ENCODE assay signal across 13 cellular contexts in the genomic region with DNA sequence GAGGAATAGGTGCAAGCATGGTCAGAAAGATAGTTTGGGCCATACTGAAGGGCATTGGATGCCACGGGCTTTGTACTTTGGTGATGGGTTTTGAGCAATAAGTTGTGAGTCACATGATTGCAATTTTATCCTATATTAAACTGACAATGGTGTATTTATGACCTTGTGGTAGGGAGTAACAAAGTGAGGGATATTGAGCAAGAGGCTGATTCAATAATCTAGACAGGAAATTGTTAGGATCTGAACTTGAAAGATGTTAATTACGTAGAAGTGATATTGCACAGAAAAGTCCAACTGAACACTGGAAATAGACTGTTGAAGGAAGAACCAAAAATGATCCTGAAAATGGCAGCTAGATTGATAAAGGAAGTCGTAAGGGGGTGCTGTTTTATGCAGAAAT. TPM values are rescaled to one million over a fixed set of nuclear protein-coding genes. Genes with fewer than 3 reads are reported as not detected.
DNase-seq lines count a peak whose midpoint lies in the region; ATAC-seq and TF ChIP-seq lines count a peak whose summit lies in the region.
"Had no signal": no experiment of that assay in that cellular context is flagged by ENCODE, and none has a peak within 500 bp of the region (broad histone marks: within the 10 kb centered on the region; RNA-seq: fewer than 3 reads in every experiment).

No MANE protein-coding gene starts in this region.

- H3K4me1 Mint-ChIP-seq in activated CD4-positive, alpha-beta memory T cell treated with anti-CD3 and anti-CD28 coated beads, Interleukin-2, amount 10 ng/mL, durations not matched to agents 7 days and 5 days, result no peaks in the 10 kb centered on the region
- H3K4me1 Mint-ChIP-seq: stimulated activated naive CD8-positive, alpha-beta T cell treated with anti-CD3 and anti-CD28 coated beads, Interleukin-15, amount 100 ng/mL, for 72 hours had no signal

- no peak overlapping the region for H2AFZ ChIP-seq in mesenchymal stem cell (ENCODE audit: low read depth, low read length)
- H2AFZ ChIP-seq in neuronal stem cell (ENCODE audit: low read length), result no peak overlapping the region

- H2BK12ac ChIP-seq in mesenchymal stem cell (ENCODE audit: low read length in 2 of 2), result no peak overlapping the region
- H2BK12ac ChIP-seq in neuronal stem cell (ENCODE audit: low read length), result no peak overlapping the region

- H2BK15ac ChIP-seq in mesenchymal stem cell (ENCODE audit: low read depth, poor library complexity, severe bottlenecking) (no peak overlapping the region), neuronal stem cell (ENCODE audit: low read length) (no peak overlapping the region)

- H3K4ac ChIP-seq in mesenchymal stem cell (ENCODE audit: low read depth in 1 of 2, low read length in 2 of 2) (no peak overlapping the region), neuronal stem cell (ENCODE audit: low read length) (no peak overlapping the region)

- CTCF ChIA-PET in activated CD4-positive, alpha-beta memory T cell treated with anti-CD3 and anti-CD28 coated beads, Interleukin-2, amount 10 ng/mL, durations not matched to agents 7 days and 5 days (lab: Charles Lee), result no interaction called here

- no peak overlapping the region for H3K27ac Mint-ChIP-seq in activated CD4-positive, alpha-beta memory T cell treated with anti-CD3 and anti-CD28 coated beads, Interleukin-2, amount 10 ng/mL, durations not matched to agents 7 days and 5 days
- H3K27ac Mint-ChIP-seq: activated naive CD8-positive, alpha-beta T cell; stimulated activated naive CD8-positive, alpha-beta T cell treated with anti-CD3 and anti-CD28 coated beads, Interleukin-15, amount 100 ng/mL, for 72 hours had no signal

- H3K4me3 ChIP-seq in NB4 (ENCODE audit: low read depth, low read length) (no peak overlapping the region), astrocyte of the spinal cord (ENCODE audit: low read depth, low read length) (no peak overlapping the region), mesenchymal stem cell (ENCODE audit: insufficient read depth in 1 of 2, low read depth in 1 of 2, low read length in 2 of 2) (no peak overlapping the region), neuronal stem cell (ENCODE audit: low read length in 2 of 2) (no peak overlapping the region)
- H3K4me3 ChIP-seq: GM12878 had no signal

- H3K4me3 Mint-ChIP-seq in activated CD4-positive, alpha-beta memory T cell treated with anti-CD3 and anti-CD28 coated beads, Interleukin-2, amount 10 ng/mL, durations not matched to agents 7 days and 5 days, result no peak overlapping the region
- H3K4me3 Mint-ChIP-seq: activated naive CD8-positive, alpha-beta T cell; stimulated activated naive CD8-positive, alpha-beta T cell treated with anti-CD3 and anti-CD28 coated beads, Interleukin-15, amount 100 ng/mL, for 72 hours had no signal

- H2AK5ac ChIP-seq in mesenchymal stem cell (ENCODE audit: low read length, severe bottlenecking) (no peak overlapping the region), neuronal stem cell (ENCODE audit: low read depth, low read length) (no peak overlapping the region)

- no peak for TF ChIP-seq POLR2A in NB4 (IDR thresholded peaks at IDR 0.05; ENCODE audit: extremely low read depth, insufficient read length)

- DNase-seq in EH (ENCODE audit: low read depth), result peak; percentile 82
- DNase-seq in NB4 (ENCODE audit: low read depth), result peak; percentile 74
- DNase-seq in astrocyte of the spinal cord (ENCODE audit: low read depth, low spot score), result peak; percentile 64
- peak; percentile 73 for DNase-seq in mesenchymal stem cell
- no peak for DNase-seq in NCI-H1092 (lab: John Stamatoyannopoulos, UW)
- DNase-seq in neuronal stem cell (ENCODE audit: low spot score), result no peak
- DNase-seq in stimulated activated naive CD8-positive, alpha-beta T cell treated with anti-CD3 and anti-CD28 coated beads, Interleukin-15, Interleukin-2, amounts not matched to agents 100 U/mL and 50 U/mL, for 24 hours, result no peak
- no peak for DNase-seq in activated CD4-positive, alpha-beta memory T cell treated with anti-CD3 and anti-CD28 coated beads, Interleukin-2, amount 10 ng/mL, durations not matched to agents 7 days and 5 days
- DNase-seq: NCI-H187 treated with DMSO at 0.1 percent for 48 hours; stimulated activated CD4-positive, alpha-beta T cell treated with anti-CD3 and anti-CD28 coated beads, Interleukin-4, amount 100 ng/mL, for 24 hours; stimulated activated naive CD8-positive, alpha-beta T cell treated with anti-CD3 and anti-CD28 coated beads, Interleukin-15, amount 100 ng/mL, for 72 hours had no signal

- peaks cover 10% of the 10 kb centered on the region for H3K9me3 Mint-ChIP-seq in activated CD4-positive, alpha-beta memory T cell treated with anti-CD3 and anti-CD28 coated beads, Interleukin-2, amount 10 ng/mL, durations not matched to agents 7 days and 5 days

- WGBS in mesenchymal stem cell, result 48% methylated on average over 3 of the region's 3 CpGs
- WGBS in neuronal stem cell (ENCODE audit: extremely low coverage in 2 of 2, insufficient read length in 2 of 2, insufficient replicate concordance in 1 of 2), 2 donors, result no CpG with 5 or more reads among the region's 3 CpGs

- no peak overlapping the region for H3K14ac ChIP-seq in mesenchymal stem cell (ENCODE audit: low read length in 2 of 2)
- H3K14ac ChIP-seq in neuronal stem cell (ENCODE audit: low read length), result no peak overlapping the region

- ATAC-seq in stimulated activated naive CD8-positive, alpha-beta T cell treated with anti-CD3 and anti-CD28 coated beads, Interleukin-15, Interleukin-2, amounts not matched to agents 100 U/mL and 50 U/mL, for 24 hours, result no peak
- ATAC-seq: GM12878; stimulated activated naive CD8-positive, alpha-beta T cell treated with anti-CD3 and anti-CD28 coated beads, Interleukin-15, amount 100 ng/mL, for 72 hours had no signal

- H4K8ac ChIP-seq in mesenchymal stem cell (ENCODE audit: low read length) (no peak overlapping the region), neuronal stem cell (ENCODE audit: low read depth, low read length) (no peak overlapping the region)

- POLR2A ChIA-PET in activated CD4-positive, alpha-beta memory T cell treated with anti-CD3 and anti-CD28 coated beads, Interleukin-2, amount 10 ng/mL, durations not matched to agents 7 days and 5 days (lab: Charles Lee), result no interaction called here

- H2BK5ac ChIP-seq in mesenchymal stem cell (ENCODE audit: low read depth, low read length, poor library complexity, severe bottlenecking), result no peak overlapping the region
- H2BK5ac ChIP-seq in neuronal stem cell (ENCODE audit: low read length), result no peak overlapping the region

- H3K18ac ChIP-seq in mesenchymal stem cell (ENCODE audit: low read depth in 1 of 2, low read length in 2 of 2) (no peak overlapping the region), neuronal stem cell (ENCODE audit: low read length) (no peak overlapping the region)

- no peak overlapping the region for H4K91ac ChIP-seq in mesenchymal stem cell (ENCODE audit: low read length)
- no peak overlapping the region for H4K91ac ChIP-seq in neuronal stem cell (ENCODE audit: low read depth, low read length, poor library complexity)

- H3K36me3 ChIP-seq in mesenchymal stem cell (ENCODE audit: control insufficient read depth in 1 of 2, insufficient read depth in 2 of 2, low read depth in 1 of 2, low read length in 2 of 2) (no peaks in the 10 kb centered on the region), neuronal stem cell (replicated peaks in 1 of 2; ENCODE audit: control insufficient read depth in 2 of 2, insufficient read depth in 2 of 2, low read length in 2 of 2) (no peaks in the 10 kb centered on the region)

- H3K23ac ChIP-seq in mesenchymal stem cell (ENCODE audit: low read length in 2 of 2) (no peak overlapping the region), neuronal stem cell (ENCODE audit: low read depth, low read length, poor library complexity) (no peak overlapping the region)

- H3K36me3 Mint-ChIP-seq in activated CD4-positive, alpha-beta memory T cell treated with anti-CD3 and anti-CD28 coated beads, Interleukin-2, amount 10 ng/mL, durations not matched to agents 7 days and 5 days (ENCODE audit: low read depth), result no peaks in the 10 kb centered on the region
- H3K36me3 Mint-ChIP-seq: activated naive CD8-positive, alpha-beta T cell had no signal

- in situ Hi-C loops in astrocyte of the spinal cord (cut with HindIII; ENCODE audit: low sequenced_read_pairs), result no loop called here

- H3K27ac ChIP-seq in mesenchymal stem cell (ENCODE audit: low read length, poor library complexity, severe bottlenecking) (no peak overlapping the region), neuronal stem cell (replicated peaks; ENCODE audit: low read length) (no peak overlapping the region)

- H3K4me1 ChIP-seq in mesenchymal stem cell (ENCODE audit: control insufficient read depth, insufficient read depth, low read depth, low read length) (no peaks in the 10 kb centered on the region), neuronal stem cell (ENCODE audit: control insufficient read depth in 2 of 2, insufficient read depth in 1 of 2, low read depth in 1 of 2, low read length in 2 of 2) (no peaks in the 10 kb centered on the region)

- TF ChIP-seq CTCF in NB4 (IDR thresholded peaks at IDR 0.05; ENCODE audit: low read depth, low read length), result no peak
- no peak for TF ChIP-seq CTCF in astrocyte of the spinal cord (IDR thresholded peaks at IDR 0.05; ENCODE audit: low read depth, low read length)

- no peak overlapping the region for H3K9ac ChIP-seq in mesenchymal stem cell (ENCODE audit: low read length)
- no peak overlapping the region for H3K9ac ChIP-seq in neuronal stem cell (ENCODE audit: low read depth, low read length, poor library complexity)

- H3K4me2 ChIP-seq in mesenchymal stem cell (ENCODE audit: low read length, poor library complexity, severe bottlenecking) (no peak overlapping the region), neuronal stem cell (ENCODE audit: insufficient read depth, low read length, poor library complexity, severe bottlenecking) (no peak overlapping the region)

- H3K27me3 ChIP-seq in mesenchymal stem cell (ENCODE audit: control insufficient read depth in 1 of 2, insufficient read depth in 1 of 2, low read length in 2 of 2) (no peaks in the 10 kb centered on the region), neuronal stem cell (ENCODE audit: control insufficient read depth in 3 of 3, insufficient read depth in 3 of 3, low read depth in 1 of 3, low read length in 3 of 3) (no peaks in the 10 kb centered on the region)

- H3K27me3 Mint-ChIP-seq in activated CD4-positive, alpha-beta memory T cell treated with anti-CD3 and anti-CD28 coated beads, Interleukin-2, amount 10 ng/mL, durations not matched to agents 7 days and 5 days, result no peaks in the 10 kb centered on the region
- H3K27me3 Mint-ChIP-seq: activated naive CD8-positive, alpha-beta T cell; stimulated activated naive CD8-positive, alpha-beta T cell treated with anti-CD3 and anti-CD28 coated beads, Interleukin-15, amount 100 ng/mL, for 72 hours had no signal

- H3K79me1 ChIP-seq in mesenchymal stem cell (replicated peaks; ENCODE audit: low read length, poor library complexity, severe bottlenecking) (no peaks in the 10 kb centered on the region), neuronal stem cell (ENCODE audit: low read depth, low read length) (no peaks in the 10 kb centered on the region)

- H2BK120ac ChIP-seq in mesenchymal stem cell (ENCODE audit: low read depth, low read length) (no peak overlapping the region), neuronal stem cell (ENCODE audit: low read depth, low read length) (no peak overlapping the region)

- H3K9me3 ChIP-seq in mesenchymal stem cell (ENCODE audit: control insufficient read depth, low read length) (no peaks in the 10 kb centered on the region), neuronal stem cell (replicated peaks in 1 of 2; ENCODE audit: control insufficient read depth in 2 of 2, insufficient read depth in 1 of 2, low read depth in 1 of 2, low read length in 2 of 2) (peaks cover 0 to under 1% of the 10 kb centered on the region in 2 donors)

RNA-seq across cellular contexts. Expression of gene TCF4, which starts 46.6 kb away (rescaled TPM):
- polyA plus RNA-seq in mesenchymal stem cell (2013, experiment 1 of 2), result 56.7 TPM
- 54.6 TPM for polyA plus RNA-seq in mesenchymal stem cell (2013, experiment 2 of 2)
- polyA plus RNA-seq in neuronal stem cell (2013, experiment 1 of 2), result 80.5 TPM
- polyA plus RNA-seq in neuronal stem cell (2013, experiment 2 of 2), result 84.7 TPM
- total RNA-seq in activated CD4-positive, alpha-beta memory T cell treated with anti-CD3 and anti-CD28 coated beads, Interleukin-2, amount 10 ng/mL, durations not matched to agents 7 days and 5 days, result under 1 TPM; 0.28 to 0.45 TPM

Comparison
In these comparisons a context has a peak if more than half of its experiments do, and no peak if none do; other contexts are left out.
1. DNase-seq: peak in EH (single experiment), NB4 (single experiment), astrocyte of the spinal cord (single experiment) and mesenchymal stem cell (single experiment); none in NCI-H1092 (single experiment), neuronal stem cell (single experiment), stimulated activated naive CD8-positive, alpha-beta T cell treated with anti-CD3 and anti-CD28 coated beads, Interleukin-15, Interleukin-2, amounts not matched to agents 100 U/mL and 50 U/mL, for 24 hours (single experiment) and activated CD4-positive, alpha-beta memory T cell treated with anti-CD3 and anti-CD28 coated beads, Interleukin-2, amount 10 ng/mL, durations not matched to agents 7 days and 5 days (single experiment).